In genomic region chr3:142944346-142944745, GRCh38 we compare ENCODE assay signal across 1 cellular context.
A peak's percentile ranks its signal among the peaks of the same experiment; 100 is the strongest.
TF ChIP-seq lines count a peak whose summit lies in the region.

No MANE protein-coding gene starts in this region.

TF ChIP-seq in GM12878, 131 proteins besides CTCF, POLR2A, EP300 and RAD21:
- TF ChIP-seq MEF2A (IDR thresholded peaks at IDR 0.05; ENCODE audit: insufficient read depth, low read depth, low read length) (peak; percentile 71), ZNF217 (IDR thresholded peaks at IDR 0.05) (no peak), ZNF24 (IDR thresholded peaks at IDR 0.05) (peak; percentile 73)
